9 cellular contexts compared by ENCODE assay signal in the genomic region with DNA sequence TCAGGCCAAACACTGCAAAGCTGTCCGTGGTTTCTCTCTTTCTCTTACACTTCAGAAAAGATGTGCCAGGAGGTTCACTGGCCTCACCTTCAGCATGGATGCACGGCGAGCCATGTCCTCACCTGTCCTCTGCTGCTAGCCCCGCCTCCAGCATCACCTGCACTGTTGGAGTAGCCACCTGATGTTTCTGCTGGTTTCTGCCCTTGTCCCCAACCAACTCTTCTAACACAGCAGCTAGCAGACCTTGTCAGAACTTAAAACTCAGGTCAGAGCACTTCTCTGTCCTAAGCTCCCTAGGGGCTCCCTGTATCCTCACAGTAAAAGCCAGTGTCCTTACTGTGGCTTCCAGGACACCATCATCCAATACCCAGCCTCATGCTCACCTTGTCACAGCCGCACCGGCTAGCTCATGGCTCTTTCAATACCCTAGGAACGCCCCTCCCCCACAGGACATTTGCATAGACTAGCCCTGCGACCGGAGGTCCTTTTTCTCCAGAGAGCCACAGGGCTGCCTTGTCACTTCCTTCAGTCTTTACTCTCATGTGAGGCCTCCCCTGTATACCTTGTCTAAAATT. TPM values are rescaled to one million over a fixed set of nuclear protein-coding genes. Genes with fewer than 3 reads are reported as not detected.
DNase-seq lines count a peak whose midpoint lies in the region; ATAC-seq and TF ChIP-seq lines count a peak whose summit lies in the region.
"Had no signal": no experiment of that assay in that cellular context is flagged by ENCODE, and none has a peak within 500 bp of the region (broad histone marks: within the 10 kb centered on the region; RNA-seq: fewer than 3 reads in every experiment).

No MANE protein-coding gene starts in this region.

- peaks cover 12% of the 10 kb centered on the region for H3K27me3 Mint-ChIP-seq in endothelial cell (ENCODE audit: unreplicated experiment)
- H3K27me3 Mint-ChIP-seq in activated T-helper 1 cell treated with anti-CD3 and anti-CD28 coated beads, Interleukin-12 subunit alpha, Interleukin-12 subunit beta, Interleukin-2, Interleukin-4 antibody, amounts not matched to agents 30 ng/mL and 10 ng/mL and 1 ng/mL, durations not matched to agents 14 hours and 24 hours and 36 hours (ENCODE audit: insufficient read depth) = peaks cover 24% of the 10 kb centered on the region

- DNase-seq in endothelial cell (ENCODE audit: low spot score) (peak; percentile 67), globus pallidus (ENCODE audit: low spot score) (no peak), AG08396 (ENCODE audit: low spot score) (no peak), testis (no peak)
- DNase-seq in activated T-helper 1 cell treated with anti-CD3 and anti-CD28 coated beads, Interleukin-12 subunit alpha, Interleukin-12 subunit beta, Interleukin-2, Interleukin-4 antibody, amounts not matched to agents 30 ng/mL and 10 ng/mL and 1 ng/mL, durations not matched to agents 14 hours and 24 hours and 36 hours (ENCODE audit: low spot score) = no peak

- no peaks in the 10 kb centered on the region for H3K9me3 ChIP-seq in HUES48 (ENCODE audit: control insufficient read depth, insufficient read depth, low read length)
- H3K9me3 ChIP-seq in testis = no peaks in the 10 kb centered on the region

- TF ChIP-seq CTCF in GM12875 (IDR thresholded peaks at IDR 0.05; ENCODE audit: borderline replicate concordance, insufficient read depth, low read depth, low read length) (no peak), endothelial cell (IDR thresholded peaks at IDR 0.05; ENCODE audit: unreplicated experiment) (no peak), testis (IDR thresholded peaks at IDR 0.05) (no peak)

- peak overlapping the region; percentile 95 for H3K27ac Mint-ChIP-seq in endothelial cell (ENCODE audit: unreplicated experiment)
- H3K27ac Mint-ChIP-seq in activated T-helper 1 cell treated with anti-CD3 and anti-CD28 coated beads, Interleukin-12 subunit alpha, Interleukin-12 subunit beta, Interleukin-2, Interleukin-4 antibody, amounts not matched to agents 30 ng/mL and 10 ng/mL and 1 ng/mL, durations not matched to agents 14 hours and 24 hours and 36 hours = no peak overlapping the region

- TF ChIP-seq POLR2A in testis (IDR thresholded peaks at IDR 0.05) = no peak

- H3K27me3 ChIP-seq in HUES48 (ENCODE audit: control insufficient read depth, insufficient read depth, low read length) (no peaks in the 10 kb centered on the region), testis (no peaks in the 10 kb centered on the region)

- H3K36me3 Mint-ChIP-seq in endothelial cell (ENCODE audit: low read depth, unreplicated experiment) = peaks cover 49% of the 10 kb centered on the region
- H3K36me3 Mint-ChIP-seq in activated T-helper 1 cell treated with anti-CD3 and anti-CD28 coated beads, Interleukin-12 subunit alpha, Interleukin-12 subunit beta, Interleukin-2, Interleukin-4 antibody, amounts not matched to agents 30 ng/mL and 10 ng/mL and 1 ng/mL, durations not matched to agents 14 hours and 24 hours and 36 hours (ENCODE audit: low read depth) = no peaks in the 10 kb centered on the region

- peak overlapping the region; percentile 79 for H3K4me3 Mint-ChIP-seq in endothelial cell (ENCODE audit: unreplicated experiment)
- H3K4me3 Mint-ChIP-seq in activated T-helper 1 cell treated with anti-CD3 and anti-CD28 coated beads, Interleukin-12 subunit alpha, Interleukin-12 subunit beta, Interleukin-2, Interleukin-4 antibody, amounts not matched to agents 30 ng/mL and 10 ng/mL and 1 ng/mL, durations not matched to agents 14 hours and 24 hours and 36 hours = no peak overlapping the region

- intact Hi-C loops in activated T-helper 1 cell treated with anti-CD3 and anti-CD28 coated beads, Interleukin-12 subunit alpha, Interleukin-12 subunit beta, Interleukin-2, Interleukin-4 antibody, amounts not matched to agents 30 ng/mL and 10 ng/mL and 1 ng/mL, durations not matched to agents 14 hours and 24 hours and 36 hours (cut with micrococcal nuclease) = loop anchor here (1.0 kb wide), 2 partner anchors 16 to 86 kb away; no protein-coding TSS in a partner anchor
- intact Hi-C loops in testis (cut with DNase I; ENCODE audit: low total_unique reads) = no loop called here

- H3K27ac ChIP-seq in HUES48 (ENCODE audit: low read depth, low read length) (peak overlapping the region; percentile 29), testis (no peak overlapping the region)

- H3K4me1 ChIP-seq in HUES48 (ENCODE audit: control insufficient read depth, insufficient read depth, low read length) (peaks cover 27% of the 10 kb centered on the region), testis (peaks cover 21% of the 10 kb centered on the region)
- H3K4me1 ChIP-seq: parathyroid adenoma had no signal

- H3K4me1 Mint-ChIP-seq in endothelial cell (ENCODE audit: unreplicated experiment) = peaks cover 93% of the 10 kb centered on the region
- peaks cover 17% of the 10 kb centered on the region for H3K4me1 Mint-ChIP-seq in activated T-helper 1 cell treated with anti-CD3 and anti-CD28 coated beads, Interleukin-12 subunit alpha, Interleukin-12 subunit beta, Interleukin-2, Interleukin-4 antibody, amounts not matched to agents 30 ng/mL and 10 ng/mL and 1 ng/mL, durations not matched to agents 14 hours and 24 hours and 36 hours (ENCODE audit: low read depth)

- 77% methylated on average over 9 of the region's 9 CpGs for WGBS in testis, 2 donors

- H3K4me3 ChIP-seq in GM12875 (ENCODE audit: low read depth, low read length) (peak overlapping the region; percentile 44), HUES48 (ENCODE audit: low read depth, low read length) (no peak overlapping the region), testis (no peak overlapping the region)

- no peaks in the 10 kb centered on the region for H3K9me3 Mint-ChIP-seq in endothelial cell (ENCODE audit: unreplicated experiment)
- H3K9me3 Mint-ChIP-seq in activated T-helper 1 cell treated with anti-CD3 and anti-CD28 coated beads, Interleukin-12 subunit alpha, Interleukin-12 subunit beta, Interleukin-2, Interleukin-4 antibody, amounts not matched to agents 30 ng/mL and 10 ng/mL and 1 ng/mL, durations not matched to agents 14 hours and 24 hours and 36 hours = no peaks in the 10 kb centered on the region

- no peak overlapping the region for H3K9ac ChIP-seq in HUES48 (ENCODE audit: low read depth, low read length)
- H3K9ac ChIP-seq: parathyroid adenoma had no signal

- H3K36me3 ChIP-seq in HUES48 (ENCODE audit: control insufficient read depth, insufficient read depth, low read length) (no peaks in the 10 kb centered on the region), testis (ENCODE audit: low read depth, missing control alignments) (no peaks in the 10 kb centered on the region)

- peak; percentile 67 for ATAC-seq in GM21447 (IDR thresholded peaks at IDR 0.05; ENCODE audit: unreplicated experiment)

RNA-seq across cellular contexts. Expression of gene PALD1, which starts 15.2 kb away (rescaled TPM):
- total RNA-seq in endothelial cell (ENCODE audit: unreplicated experiment) = 166 TPM
- total RNA-seq in activated T-helper 1 cell treated with anti-CD3 and anti-CD28 coated beads, Interleukin-12 subunit alpha, Interleukin-12 subunit beta, Interleukin-2, Interleukin-4 antibody, amounts not matched to agents 30 ng/mL and 10 ng/mL and 1 ng/mL, durations not matched to agents 14 hours and 24 hours and 36 hours = 0.83 and 0.88 TPM in 2 replicates
- 10 to 100 TPM in 1 of 2 donors, 1 to 10 TPM in 1; 8.3 to 13.3 TPM for total RNA-seq in testis
- 6.3 TPM for polyA plus RNA-seq in testis (ENCODE audit: insufficient read depth, low read depth, low replicate concordance)

RNA-seq across cellular contexts. Expression of gene NODAL, which starts 52.3 kb away (rescaled TPM):
- total RNA-seq in endothelial cell (ENCODE audit: unreplicated experiment) (1.5 TPM), testis (1 to 10 TPM in 1 of 2 donors, under 1 TPM in 1; 0.43 to 3.0 TPM)
- not detected in 2 replicates for total RNA-seq in activated T-helper 1 cell treated with anti-CD3 and anti-CD28 coated beads, Interleukin-12 subunit alpha, Interleukin-12 subunit beta, Interleukin-2, Interleukin-4 antibody, amounts not matched to agents 30 ng/mL and 10 ng/mL and 1 ng/mL, durations not matched to agents 14 hours and 24 hours and 36 hours
- polyA plus RNA-seq in testis (ENCODE audit: insufficient read depth, low read depth, low replicate concordance) = 5.2 TPM

Comparison
In these comparisons a context has a peak if more than half of its experiments do, and no peak if none do; other contexts are left out.
1. RNA of gene PALD1, which starts 15.2 kb away (total RNA-seq): 166 TPM in endothelial cell (single experiment); 8.3 to 13.3 TPM in testis and 0.83 to 0.88 TPM in activated T-helper 1 cell treated with anti-CD3 and anti-CD28 coated beads, Interleukin-12 subunit alpha, Interleukin-12 subunit beta, Interleukin-2, Interleukin-4 antibody, amounts not matched to agents 30 ng/mL and 10 ng/mL and 1 ng/mL, durations not matched to agents 14 hours and 24 hours and 36 hours; every median in the first group is over 10 times any median in the second.